In the genomic region with DNA sequence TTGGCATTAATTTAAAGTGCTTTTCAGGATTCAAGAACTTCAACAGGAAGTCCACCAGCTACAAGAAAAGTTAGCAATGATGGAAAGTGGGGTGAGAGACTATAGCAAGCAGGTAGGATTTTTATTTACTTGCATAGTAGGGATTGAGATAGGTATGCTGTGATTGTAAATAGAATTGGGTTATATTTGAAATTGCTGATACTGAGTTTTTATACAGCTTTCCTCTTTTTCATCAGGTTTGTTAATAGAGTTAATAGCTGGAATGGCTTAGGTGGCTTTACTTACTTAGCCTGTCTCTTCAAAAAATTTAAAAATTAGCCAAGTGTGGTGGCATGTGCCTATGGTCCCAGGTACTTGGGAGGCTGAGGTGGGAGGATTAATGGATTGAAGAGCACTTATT, we compare ENCODE assay signal across 3 cellular contexts.
TF ChIP-seq lines count a peak whose summit lies in the region.

No MANE protein-coding gene starts in this region.

TF ChIP-seq in A549, 52 proteins besides CTCF, POLR2A, EP300 and RAD21:
- TF ChIP-seq, protein P1, sequence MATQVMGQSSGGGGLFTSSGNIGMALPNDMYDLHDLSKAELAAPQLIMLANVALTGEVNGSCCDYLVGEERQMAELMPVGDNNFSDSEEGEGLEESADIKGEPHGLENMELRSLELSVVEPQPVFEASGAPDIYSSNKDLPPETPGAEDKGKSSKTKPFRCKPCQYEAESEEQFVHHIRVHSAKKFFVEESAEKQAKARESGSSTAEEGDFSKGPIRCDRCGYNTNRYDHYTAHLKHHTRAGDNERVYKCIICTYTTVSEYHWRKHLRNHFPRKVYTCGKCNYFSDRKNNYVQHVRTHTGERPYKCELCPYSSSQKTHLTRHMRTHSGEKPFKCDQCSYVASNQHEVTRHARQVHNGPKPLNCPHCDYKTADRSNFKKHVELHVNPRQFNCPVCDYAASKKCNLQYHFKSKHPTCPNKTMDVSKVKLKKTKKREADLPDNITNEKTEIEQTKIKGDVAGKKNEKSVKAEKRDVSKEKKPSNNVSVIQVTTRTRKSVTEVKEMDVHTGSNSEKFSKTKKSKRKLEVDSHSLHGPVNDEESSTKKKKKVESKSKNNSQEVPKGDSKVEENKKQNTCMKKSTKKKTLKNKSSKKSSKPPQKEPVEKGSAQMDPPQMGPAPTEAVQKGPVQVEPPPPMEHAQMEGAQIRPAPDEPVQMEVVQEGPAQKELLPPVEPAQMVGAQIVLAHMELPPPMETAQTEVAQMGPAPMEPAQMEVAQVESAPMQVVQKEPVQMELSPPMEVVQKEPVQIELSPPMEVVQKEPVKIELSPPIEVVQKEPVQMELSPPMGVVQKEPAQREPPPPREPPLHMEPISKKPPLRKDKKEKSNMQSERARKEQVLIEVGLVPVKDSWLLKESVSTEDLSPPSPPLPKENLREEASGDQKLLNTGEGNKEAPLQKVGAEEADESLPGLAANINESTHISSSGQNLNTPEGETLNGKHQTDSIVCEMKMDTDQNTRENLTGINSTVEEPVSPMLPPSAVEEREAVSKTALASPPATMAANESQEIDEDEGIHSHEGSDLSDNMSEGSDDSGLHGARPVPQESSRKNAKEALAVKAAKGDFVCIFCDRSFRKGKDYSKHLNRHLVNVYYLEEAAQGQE (IDR thresholded peaks at IDR 0.05): no peak
- TF ChIP-seq MAFK (IDR thresholded peaks at IDR 0.05; ENCODE audit: partially characterized antibody) (peak; percentile 51), ZNF302 (CRISPR knock-in tag; IDR thresholded peaks at IDR 0.05) (no peak), NFE2L2 (conservative IDR thresholded peaks at IDR 0.05; ENCODE audit: low read length) (no peak)

TF ChIP-seq in IMR-90, 13 proteins besides CTCF, POLR2A, EP300 and RAD21:
- TF ChIP-seq MXI1 (IDR thresholded peaks at IDR 0.05; ENCODE audit: borderline replicate concordance, low read depth, low read length) (no peak), FOS (IDR thresholded peaks at IDR 0.05; ENCODE audit: low read depth, low read length) (no peak), MAFK (IDR thresholded peaks at IDR 0.05; ENCODE audit: low read depth, low read length) (0 out of 2 replicates have a peak, but pooled peaks have one; percentile 27)

TF ChIP-seq in K562, 482 proteins besides CTCF, POLR2A, EP300 and RAD21:
- no peak for TF ChIP-seq RBM25 (IDR thresholded peaks at IDR 0.05; ENCODE audit: low read depth, low read length, severe bottlenecking)
- peak; percentile 76 for TF ChIP-seq ZNF316 (IDR thresholded peaks at IDR 0.05)
- TF ChIP-seq C11orf30 (IDR thresholded peaks at IDR 0.05; ENCODE audit: low read depth): peak; percentile 59
